ENCODE assay signal across 1 cellular context in genomic region chr9:91905958-91906585, GRCh38.
TF ChIP-seq lines count a peak whose summit lies in the region.

No MANE protein-coding gene starts in this region.

TF ChIP-seq in K562, 482 proteins besides CTCF, POLR2A, EP300 and RAD21 (continued from another document):
- TF ChIP-seq POLR2G (IDR thresholded peaks at IDR 0.05; ENCODE audit: low read depth, low read length), result peak; percentile 48; the same call in 1 of the 2 replicates
- TF ChIP-seq ZNF699 (CRISPR knock-in tag; IDR thresholded peaks at IDR 0.05; ENCODE audit: insufficient replicate concordance), result no peak
- no peak for TF ChIP-seq ZNF143 (CRISPR knock-in tag; IDR thresholded peaks at IDR 0.05)
- peak; percentile 66 for TF ChIP-seq MYC (IDR thresholded peaks at IDR 0.05; ENCODE audit: low read depth, low read length)
- no peak; the same call in 1 of the 2 replicates for TF ChIP-seq MYC (CRISPR knock-in tag; IDR thresholded peaks at IDR 0.05; ENCODE audit: borderline replicate concordance, low read depth)
- TF ChIP-seq, protein P1, sequence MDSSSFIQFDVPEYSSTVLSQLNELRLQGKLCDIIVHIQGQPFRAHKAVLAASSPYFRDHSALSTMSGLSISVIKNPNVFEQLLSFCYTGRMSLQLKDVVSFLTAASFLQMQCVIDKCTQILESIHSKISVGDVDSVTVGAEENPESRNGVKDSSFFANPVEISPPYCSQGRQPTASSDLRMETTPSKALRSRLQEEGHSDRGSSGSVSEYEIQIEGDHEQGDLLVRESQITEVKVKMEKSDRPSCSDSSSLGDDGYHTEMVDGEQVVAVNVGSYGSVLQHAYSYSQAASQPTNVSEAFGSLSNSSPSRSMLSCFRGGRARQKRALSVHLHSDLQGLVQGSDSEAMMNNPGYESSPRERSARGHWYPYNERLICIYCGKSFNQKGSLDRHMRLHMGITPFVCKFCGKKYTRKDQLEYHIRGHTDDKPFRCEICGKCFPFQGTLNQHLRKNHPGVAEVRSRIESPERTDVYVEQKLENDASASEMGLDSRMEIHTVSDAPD (CRISPR knock-in tag; IDR thresholded peaks at IDR 0.05), result no peak
- peak in 1 of 2 experiments; percentile 73; a peak in 2 of 4 replicates for TF ChIP-seq HDAC1 (IDR thresholded peaks at IDR 0.05)
- no peak for TF ChIP-seq ETV1 (tag; conservative IDR thresholded peaks at IDR 0.05; ENCODE audit: low read depth)
- no peak for TF ChIP-seq ZNF395 (CRISPR knock-in tag; IDR thresholded peaks at IDR 0.05)
- peak; percentile 32; the same call in 1 of the 2 replicates for TF ChIP-seq TCF3 (CRISPR knock-in tag; IDR thresholded peaks at IDR 0.05)
- TF ChIP-seq PREB (CRISPR knock-in tag; IDR thresholded peaks at IDR 0.05), result no peak
- TF ChIP-seq TRIM28 (IDR thresholded peaks at IDR 0.05), result no peak
- TF ChIP-seq, protein P2, sequence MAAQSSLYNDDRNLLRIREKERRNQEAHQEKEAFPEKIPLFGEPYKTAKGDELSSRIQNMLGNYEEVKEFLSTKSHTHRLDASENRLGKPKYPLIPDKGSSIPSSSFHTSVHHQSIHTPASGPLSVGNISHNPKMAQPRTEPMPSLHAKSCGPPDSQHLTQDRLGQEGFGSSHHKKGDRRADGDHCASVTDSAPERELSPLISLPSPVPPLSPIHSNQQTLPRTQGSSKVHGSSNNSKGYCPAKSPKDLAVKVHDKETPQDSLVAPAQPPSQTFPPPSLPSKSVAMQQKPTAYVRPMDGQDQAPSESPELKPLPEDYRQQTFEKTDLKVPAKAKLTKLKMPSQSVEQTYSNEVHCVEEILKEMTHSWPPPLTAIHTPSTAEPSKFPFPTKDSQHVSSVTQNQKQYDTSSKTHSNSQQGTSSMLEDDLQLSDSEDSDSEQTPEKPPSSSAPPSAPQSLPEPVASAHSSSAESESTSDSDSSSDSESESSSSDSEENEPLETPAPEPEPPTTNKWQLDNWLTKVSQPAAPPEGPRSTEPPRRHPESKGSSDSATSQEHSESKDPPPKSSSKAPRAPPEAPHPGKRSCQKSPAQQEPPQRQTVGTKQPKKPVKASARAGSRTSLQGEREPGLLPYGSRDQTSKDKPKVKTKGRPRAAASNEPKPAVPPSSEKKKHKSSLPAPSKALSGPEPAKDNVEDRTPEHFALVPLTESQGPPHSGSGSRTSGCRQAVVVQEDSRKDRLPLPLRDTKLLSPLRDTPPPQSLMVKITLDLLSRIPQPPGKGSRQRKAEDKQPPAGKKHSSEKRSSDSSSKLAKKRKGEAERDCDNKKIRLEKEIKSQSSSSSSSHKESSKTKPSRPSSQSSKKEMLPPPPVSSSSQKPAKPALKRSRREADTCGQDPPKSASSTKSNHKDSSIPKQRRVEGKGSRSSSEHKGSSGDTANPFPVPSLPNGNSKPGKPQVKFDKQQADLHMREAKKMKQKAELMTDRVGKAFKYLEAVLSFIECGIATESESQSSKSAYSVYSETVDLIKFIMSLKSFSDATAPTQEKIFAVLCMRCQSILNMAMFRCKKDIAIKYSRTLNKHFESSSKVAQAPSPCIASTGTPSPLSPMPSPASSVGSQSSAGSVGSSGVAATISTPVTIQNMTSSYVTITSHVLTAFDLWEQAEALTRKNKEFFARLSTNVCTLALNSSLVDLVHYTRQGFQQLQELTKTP (IDR thresholded peaks at IDR 0.05; ENCODE audit: low read depth in 1 of 2, partially characterized antibody in 2 of 2), result peak in 1 of 2 experiments; percentile 44
- 0 out of 2 replicates have a peak, but pooled peaks have one; percentile 24 for TF ChIP-seq MYNN (IDR thresholded peaks at IDR 0.05)
- no peak for TF ChIP-seq MYNN (CRISPR knock-in tag; IDR thresholded peaks at IDR 0.05)
- no peak for TF ChIP-seq TAF7 (tag; IDR thresholded peaks at IDR 0.05)
- no peak for TF ChIP-seq ILF3 (IDR thresholded peaks at IDR 0.05; ENCODE audit: borderline replicate concordance)
- TF ChIP-seq, protein P3, sequence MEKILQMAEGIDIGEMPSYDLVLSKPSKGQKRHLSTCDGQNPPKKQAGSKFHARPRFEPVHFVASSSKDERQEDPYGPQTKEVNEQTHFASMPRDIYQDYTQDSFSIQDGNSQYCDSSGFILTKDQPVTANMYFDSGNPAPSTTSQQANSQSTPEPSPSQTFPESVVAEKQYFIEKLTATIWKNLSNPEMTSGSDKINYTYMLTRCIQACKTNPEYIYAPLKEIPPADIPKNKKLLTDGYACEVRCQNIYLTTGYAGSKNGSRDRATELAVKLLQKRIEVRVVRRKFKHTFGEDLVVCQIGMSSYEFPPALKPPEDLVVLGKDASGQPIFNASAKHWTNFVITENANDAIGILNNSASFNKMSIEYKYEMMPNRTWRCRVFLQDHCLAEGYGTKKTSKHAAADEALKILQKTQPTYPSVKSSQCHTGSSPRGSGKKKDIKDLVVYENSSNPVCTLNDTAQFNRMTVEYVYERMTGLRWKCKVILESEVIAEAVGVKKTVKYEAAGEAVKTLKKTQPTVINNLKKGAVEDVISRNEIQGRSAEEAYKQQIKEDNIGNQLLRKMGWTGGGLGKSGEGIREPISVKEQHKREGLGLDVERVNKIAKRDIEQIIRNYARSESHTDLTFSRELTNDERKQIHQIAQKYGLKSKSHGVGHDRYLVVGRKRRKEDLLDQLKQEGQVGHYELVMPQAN (IDR thresholded peaks at IDR 0.05; ENCODE audit: borderline replicate concordance), result peak; percentile 39; the same call in 1 of the 2 replicates
